8 cellular contexts compared by ENCODE assay signal in genomic region chr14:105414456-105415371, GRCh38. TPM values are rescaled to one million over a fixed set of nuclear protein-coding genes. Genes with fewer than 3 reads are reported as not detected.
DNase-seq lines count a peak whose midpoint lies in the region; ATAC-seq and TF ChIP-seq lines count a peak whose summit lies in the region.

No MANE protein-coding gene starts in this region.

- intact Hi-C loops in colonic mucosa (cut with DNase I) = no loop called here

- H3K27ac Mint-ChIP-seq in CD8-positive, alpha-beta memory T cell = no peak overlapping the region

- peak overlapping the region in 1 of 2 donors; percentile 52 for H3K9ac ChIP-seq in colonic mucosa (ENCODE audit: low read depth in 2 of 2, low read length in 2 of 2)

- peaks cover 27 to 43% of the 10 kb centered on the region in 2 donors for H3K27me3 Mint-ChIP-seq in CD8-positive, alpha-beta memory T cell

- peak overlapping the region; percentile 54 for H3K4me3 ChIP-seq in CD8-positive, alpha-beta memory T cell (ENCODE audit: low read length)
- H3K4me3 ChIP-seq in colonic mucosa = peak overlapping the region; percentile 53

- H3K27ac ChIP-seq in CD8-positive, alpha-beta memory T cell (ENCODE audit: low read depth, low read length) = no peak overlapping the region
- H3K27ac ChIP-seq in colonic mucosa = peak overlapping the region; percentile 32

- CTCF ChIA-PET in CD8-positive, alpha-beta memory T cell (lab: Charles Lee) = interaction anchor here (1.0 to 2.1 kb wide), 3 partner anchors 68 to 114 kb away, joined by 3 to 6 read pairs (median 5); no protein-coding TSS in a partner anchor

- H3K4me1 Mint-ChIP-seq in CD8-positive, alpha-beta memory T cell = peaks cover 4 to 28% (median 11%) of the 10 kb centered on the region in 3 donors

- H3K9me3 ChIP-seq in CD8-positive, alpha-beta memory T cell (ENCODE audit: low read length) = no peaks in the 10 kb centered on the region
- no peaks in the 10 kb centered on the region for H3K9me3 ChIP-seq in colonic mucosa

- ATAC-seq in GM21528 (IDR thresholded peaks at IDR 0.05; ENCODE audit: low FRiP score, unreplicated experiment) = peak; percentile 50

- peak; percentile 41 to 68 (median 57) for DNase-seq in CD8-positive, alpha-beta memory T cell
- DNase-seq in NCI-H128 (lab: John Stamatoyannopoulos, UW; ENCODE audit: unreplicated experiment) (peak; percentile 58), colonic mucosa (peak; percentile 40), left kidney (ENCODE audit: low read depth, low spot score) (peak; percentile 88), GF-D8 (lab: John Stamatoyannopoulos, UW) (no peak)
- peak; percentile 51 to 54 for DNase-seq in activated CD4-positive, alpha-beta T cell treated with anti-CD3 and anti-CD28 coated beads for 24 hours (ENCODE audit: low read depth in 2 of 2)
- DNase-seq in stimulated activated CD4-positive, alpha-beta T cell treated with anti-CD3 and anti-CD28 coated beads, Interleukin-15, amount 100 ng/mL, for 48 hours (ENCODE audit: low read depth in 2 of 2) = peak; percentile 57 to 59

- H3K27me3 ChIP-seq in CD8-positive, alpha-beta memory T cell (ENCODE audit: insufficient read depth, low read length, poor library complexity, severe bottlenecking) = peaks cover 12% of the 10 kb centered on the region
- peaks cover 20% of the 10 kb centered on the region for H3K27me3 ChIP-seq in colonic mucosa

- H3K36me3 Mint-ChIP-seq in CD8-positive, alpha-beta memory T cell = no peaks in the 10 kb centered on the region

- POLR2A ChIA-PET in CD8-positive, alpha-beta memory T cell (lab: Charles Lee) = no interaction called here

- H3K4me3 Mint-ChIP-seq in CD8-positive, alpha-beta memory T cell = peak overlapping the region; percentile 58 to 76 (median 70)

- TF ChIP-seq CTCF in colonic mucosa (IDR thresholded peaks at IDR 0.05) = peak; percentile 69

- H3K36me3 ChIP-seq in CD8-positive, alpha-beta memory T cell (ENCODE audit: insufficient read depth, low read length) = no peaks in the 10 kb centered on the region
- no peaks in the 10 kb centered on the region for H3K36me3 ChIP-seq in colonic mucosa

- no peaks in the 10 kb centered on the region for H3K9me3 Mint-ChIP-seq in CD8-positive, alpha-beta memory T cell

- H3K4me1 ChIP-seq in CD8-positive, alpha-beta memory T cell (ENCODE audit: insufficient read depth, low read length) = peaks cover 21% of the 10 kb centered on the region
- peaks cover 12% of the 10 kb centered on the region for H3K4me1 ChIP-seq in colonic mucosa

RNA-seq across cellular contexts. Expression of gene MTA1, which starts 4.9 kb away (rescaled TPM):
- 100 to 1,000 TPM; 124 to 129 TPM for total RNA-seq in CD8-positive, alpha-beta memory T cell
- 6.1 TPM for polyA plus RNA-seq in CD8-positive, alpha-beta memory T cell
- 10 to 100 TPM; 47.0 to 90.2 TPM for total RNA-seq in colonic mucosa

RNA-seq across cellular contexts. Expression of gene TEX22, which starts 16.4 kb away (rescaled TPM):
- 1 to 10 TPM; 1.4 to 2.9 TPM for total RNA-seq in CD8-positive, alpha-beta memory T cell
- 0.08 TPM for polyA plus RNA-seq in CD8-positive, alpha-beta memory T cell
- 1 to 10 TPM; 1.4 to 2.4 TPM for total RNA-seq in colonic mucosa

RNA-seq across cellular contexts. Expression of gene CRIP2, which starts 59.9 kb away (rescaled TPM):
- 1 to 10 TPM; 2.7 to 4.5 TPM for total RNA-seq in CD8-positive, alpha-beta memory T cell
- polyA plus RNA-seq in CD8-positive, alpha-beta memory T cell = 31.5 TPM
- 10 to 100 TPM; 11.3 to 20.3 TPM for total RNA-seq in colonic mucosa
